In the genomic region with DNA sequence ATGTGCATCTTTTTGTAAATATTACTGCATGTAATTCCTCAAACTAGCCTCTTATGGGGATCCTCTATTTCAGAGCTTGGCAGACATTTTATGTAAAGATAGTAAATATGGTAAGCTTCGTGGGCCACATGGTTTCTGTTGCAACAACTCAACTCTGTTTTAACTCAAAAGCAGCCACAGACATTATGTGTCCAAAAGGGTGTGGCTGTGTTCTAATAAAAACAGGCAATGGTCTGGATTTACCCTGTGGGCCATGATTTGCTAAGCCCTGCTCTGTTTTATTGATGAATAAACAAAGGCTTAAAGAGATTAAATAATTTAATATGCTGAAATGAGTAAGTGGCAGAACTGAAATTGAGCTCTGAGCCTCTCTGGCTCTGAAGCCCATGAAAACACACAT, we compare ENCODE assay signal across 20 cellular contexts. TPM values are rescaled to one million over a fixed set of nuclear protein-coding genes. Genes with fewer than 3 reads are reported as not detected.
DNase-seq lines count a peak whose midpoint lies in the region; ATAC-seq and TF ChIP-seq lines count a peak whose summit lies in the region.
"Had no signal": no experiment of that assay in that cellular context is flagged by ENCODE, and none has a peak within 500 bp of the region (broad histone marks: within the 10 kb centered on the region; RNA-seq: fewer than 3 reads in every experiment).

No MANE protein-coding gene starts in this region.

- no peaks in the 10 kb centered on the region for H4K20me1 ChIP-seq in MM.1S (ENCODE audit: insufficient read depth, low read length)

- no peaks in the 10 kb centered on the region for H3K27me3 Mint-ChIP-seq in endodermal cell (ENCODE audit: insufficient read depth)
- H3K27me3 Mint-ChIP-seq in T-helper 2 cell treated with Interferon-gamma antibody and Interleukin-4, amounts not matched to agents 5 μg/mL and 100 μg/mL, for 36 hours (ENCODE audit: low read depth): no peaks in the 10 kb centered on the region

- ATAC-seq in lower lobe of right lung: no peak
- ATAC-seq in upper lobe of left lung (ENCODE audit: low FRiP score in 2 of 2): no peak
- ATAC-seq: stimulated activated effector memory CD8-positive, alpha-beta T cell treated with anti-CD3 and anti-CD28 coated beads, Interleukin-12 subunit alpha, Interleukin-12 subunit beta, amount 100 ng/mL, for 72 hours; T-cell had no signal

- no peak overlapping the region for H3K27ac ChIP-seq in endodermal cell (ENCODE audit: low read depth, low read length)
- H3K27ac ChIP-seq in lower lobe of right lung: peak overlapping the region; percentile 64
- peak overlapping the region in 3 of 4 donors; percentile 49 to 71 (median 59) for H3K27ac ChIP-seq in upper lobe of left lung
- H3K27ac ChIP-seq in MM.1S (ENCODE audit: low read length): no peak overlapping the region
- H3K27ac ChIP-seq: GM23248, KMS-11, thyroid gland had no signal

- H3K4me3 ChIP-seq in endodermal cell (ENCODE audit: low read length): no peak overlapping the region
- no peak overlapping the region for H3K4me3 ChIP-seq in lower lobe of right lung
- no peak overlapping the region for H3K4me3 ChIP-seq in upper lobe of left lung
- H3K4me3 ChIP-seq in MM.1S (ENCODE audit: low read length): no peak overlapping the region
- H3K4me3 ChIP-seq: ascending aorta, GM23248, thyroid gland had no signal

- H3K27me3 ChIP-seq in endodermal cell (ENCODE audit: control insufficient read depth, insufficient read depth, low read length, poor library complexity, severe bottlenecking) (no peaks in the 10 kb centered on the region), lower lobe of right lung (ENCODE audit: low read depth) (no peaks in the 10 kb centered on the region), upper lobe of left lung (no peaks in the 10 kb centered on the region), MM.1S (replicated peaks; ENCODE audit: insufficient read depth, low read length) (no peaks in the 10 kb centered on the region)
- H3K27me3 ChIP-seq: ascending aorta, thyroid gland had no signal

- H3F3A ChIP-seq in MM.1S (ENCODE audit: insufficient read depth, low read length): no peaks in the 10 kb centered on the region

- peaks cover 45% of the 10 kb centered on the region for H3K36me3 ChIP-seq in endodermal cell (ENCODE audit: control insufficient read depth, insufficient read depth, low read length)
- H3K36me3 ChIP-seq in lower lobe of right lung: peaks cover 7% of the 10 kb centered on the region
- no peaks in the 10 kb centered on the region for H3K36me3 ChIP-seq in upper lobe of left lung
- 0 out of 2 replicates have a peak, but pooled peaks cover 2% of the 10 kb centered on the region for H3K36me3 ChIP-seq in MM.1S (replicated peaks; ENCODE audit: insufficient read depth, low read length)
- H3K36me3 ChIP-seq: ascending aorta, thyroid gland had no signal

- peaks cover 49% of the 10 kb centered on the region for H3K4me1 Mint-ChIP-seq in endodermal cell
- H3K4me1 Mint-ChIP-seq in T-helper 2 cell treated with Interferon-gamma antibody and Interleukin-4, amounts not matched to agents 5 μg/mL and 100 μg/mL, for 36 hours (ENCODE audit: low read depth): no peaks in the 10 kb centered on the region
- H3K4me1 Mint-ChIP-seq: stimulated activated effector memory CD8-positive, alpha-beta T cell treated with anti-CD3 and anti-CD28 coated beads, Interleukin-12 subunit alpha, Interleukin-12 subunit beta, amount 100 ng/mL, for 72 hours had no signal

- H3K9ac ChIP-seq in endodermal cell (ENCODE audit: extremely low read depth, low read length, poor library complexity, severe bottlenecking) (no peak overlapping the region), MM.1S (ENCODE audit: low read length) (no peak overlapping the region)
- H3K9ac ChIP-seq: GM23248, KMS-11 had no signal

- TF ChIP-seq CTCF in endodermal cell (conservative IDR thresholded peaks at IDR 0.05): no peak
- TF ChIP-seq CTCF in lower lobe of right lung (IDR thresholded peaks at IDR 0.05): no peak
- no peak for TF ChIP-seq CTCF in upper lobe of left lung (IDR thresholded peaks at IDR 0.05)
- no peak for TF ChIP-seq CTCF in MM.1S (IDR thresholded peaks at IDR 0.05; ENCODE audit: low read length)

- intact Hi-C loops in lower lobe of right lung (cut with DNase I): no loop called here

- H3K9me2 ChIP-seq in MM.1S (replicated peaks; ENCODE audit: insufficient read depth, low read length): no peaks in the 10 kb centered on the region

- H3K9me3 ChIP-seq in endodermal cell (ENCODE audit: control insufficient read depth, low read length): no peaks in the 10 kb centered on the region
- no peaks in the 10 kb centered on the region for H3K9me3 ChIP-seq in lower lobe of right lung
- H3K9me3 ChIP-seq in upper lobe of left lung: no peaks in the 10 kb centered on the region
- H3K9me3 ChIP-seq in MM.1S (replicated peaks; ENCODE audit: insufficient read depth, low read length): no peaks in the 10 kb centered on the region; the same call in 1 of the 2 replicates
- H3K9me3 ChIP-seq: ascending aorta, thyroid gland had no signal

- no peak overlapping the region for H2AFZ ChIP-seq in MM.1S (ENCODE audit: low read length)
- H2AFZ ChIP-seq: GM23248 had no signal

- 96% methylated on average over 1 of the region's 1 CpG; no CpG with 5 or more reads in 1 of the 2 experiments for WGBS in endodermal cell (ENCODE audit: insufficient coverage in 1 of 2, insufficient read length in 1 of 2), 2 experiments
- 13 to 44% methylated on average over 1 of the region's 1 CpG for WGBS in upper lobe of left lung, 2 donors

- H3K4me1 ChIP-seq in endodermal cell (ENCODE audit: control insufficient read depth, insufficient read depth, low read length) (peaks cover 14% of the 10 kb centered on the region), lower lobe of right lung (peaks cover 89% of the 10 kb centered on the region), upper lobe of left lung (peaks cover 28 to 54% (median 52%) of the 10 kb centered on the region in 4 donors), MM.1S (ENCODE audit: low read length) (no peaks in the 10 kb centered on the region)
- H3K4me1 ChIP-seq: ascending aorta had no signal

- H3K36me3 Mint-ChIP-seq in endodermal cell (ENCODE audit: low read depth): peaks cover 40% of the 10 kb centered on the region
- H3K36me3 Mint-ChIP-seq in T-helper 2 cell treated with Interferon-gamma antibody and Interleukin-4, amounts not matched to agents 5 μg/mL and 100 μg/mL, for 36 hours (ENCODE audit: low read depth): no peaks in the 10 kb centered on the region
- H3K36me3 Mint-ChIP-seq: stimulated activated effector memory CD8-positive, alpha-beta T cell treated with anti-CD3 and anti-CD28 coated beads, Interleukin-12 subunit alpha, Interleukin-12 subunit beta, amount 100 ng/mL, for 72 hours; T-cell had no signal

- H3K4me3 Mint-ChIP-seq in endodermal cell: no peak overlapping the region
- no peak overlapping the region for H3K4me3 Mint-ChIP-seq in T-helper 2 cell treated with Interferon-gamma antibody and Interleukin-4, amounts not matched to agents 5 μg/mL and 100 μg/mL, for 36 hours
- H3K4me3 Mint-ChIP-seq: B cell; stimulated activated effector memory CD8-positive, alpha-beta T cell treated with anti-CD3 and anti-CD28 coated beads, Interleukin-12 subunit alpha, Interleukin-12 subunit beta, amount 100 ng/mL, for 72 hours; T-cell had no signal

- peaks cover 50% of the 10 kb centered on the region for H3K79me2 ChIP-seq in MM.1S (ENCODE audit: low read length)

- DNase-seq in OCI-M1 (lab: John Stamatoyannopoulos, UW) (peak; percentile 49), endodermal cell (peak; percentile 0), lower lobe of right lung (no peak), upper lobe of left lung (no peak), MM.1S (no peak)
- no peak for DNase-seq in T-helper 2 cell treated with Interferon-gamma antibody and Interleukin-4, amounts not matched to agents 5 μg/mL and 100 μg/mL, for 36 hours (ENCODE audit: low spot score)
- no peak for DNase-seq in activated effector memory CD4-positive, alpha-beta T cell treated with Interleukin-2 at 50 U/mL for 16 hours
- DNase-seq: activated CD4-positive, alpha-beta T cell treated with anti-CD3 and anti-CD28 coated beads, Interleukin-2, amount 50 U/mL, for 1 hour; activated CD8-positive, alpha-beta memory T cell treated with anti-CD3 and anti-CD28 coated beads, Interleukin-2, amount 50 U/mL, for 48 hours; activated naive CD4-positive, alpha-beta T cell; cerebellar nuclear complex; GM23248; NCI-H1417; NCI-H524 treated with DMSO at 0.1 percent for 48 hours; T-cell; thyroid gland had no signal

- H3K27ac Mint-ChIP-seq in endodermal cell: peak overlapping the region; percentile 85
- H3K27ac Mint-ChIP-seq in T-helper 2 cell treated with Interferon-gamma antibody and Interleukin-4, amounts not matched to agents 5 μg/mL and 100 μg/mL, for 36 hours: no peak overlapping the region
- H3K27ac Mint-ChIP-seq: B cell; stimulated activated effector memory CD8-positive, alpha-beta T cell treated with anti-CD3 and anti-CD28 coated beads, Interleukin-12 subunit alpha, Interleukin-12 subunit beta, amount 100 ng/mL, for 72 hours; T-cell had no signal

- no peaks in the 10 kb centered on the region for H3K9me3 Mint-ChIP-seq in endodermal cell
- H3K9me3 Mint-ChIP-seq in T-helper 2 cell treated with Interferon-gamma antibody and Interleukin-4, amounts not matched to agents 5 μg/mL and 100 μg/mL, for 36 hours: no peaks in the 10 kb centered on the region
- H3K9me3 Mint-ChIP-seq: stimulated activated effector memory CD8-positive, alpha-beta T cell treated with anti-CD3 and anti-CD28 coated beads, Interleukin-12 subunit alpha, Interleukin-12 subunit beta, amount 100 ng/mL, for 72 hours; T-cell had no signal

- no peak for TF ChIP-seq POLR2A in upper lobe of left lung (IDR thresholded peaks at IDR 0.05)

- H3K4me2 ChIP-seq in MM.1S (ENCODE audit: low read depth, low read length): no peak overlapping the region
- H3K4me2 ChIP-seq: KMS-11 had no signal

- TF ChIP-seq EP300 in upper lobe of left lung (IDR thresholded peaks at IDR 0.05): no peak

RNA-seq across cellular contexts. Expression of gene DAPK1, which starts 17.4 kb away (rescaled TPM):
- total RNA-seq in endodermal cell (100 to 1,000 TPM; 117 to 139 TPM), lower lobe of right lung (196 TPM), upper lobe of left lung (100 to 1,000 TPM; 125 to 334 (median 213) TPM)
- 39.1 TPM for polyA plus RNA-seq in endodermal cell (2013, experiment 1 of 2)
- 33.2 TPM for polyA plus RNA-seq in endodermal cell (2013, experiment 2 of 2)

Comparison
In these comparisons a context has a peak if more than half of its experiments do, and no peak if none do; other contexts are left out.
1. DNase-seq: peak in OCI-M1 (single experiment) and endodermal cell (single experiment); none in lower lobe of right lung (single experiment), upper lobe of left lung (0 of 2), T-helper 2 cell treated with Interferon-gamma antibody and Interleukin-4, amounts not matched to agents 5 μg/mL and 100 μg/mL, for 36 hours (single experiment), MM.1S (single experiment) and activated effector memory CD4-positive, alpha-beta T cell treated with Interleukin-2 at 50 U/mL for 16 hours (single experiment).
2. H3K27ac ChIP-seq: peak in lower lobe of right lung (single experiment) and upper lobe of left lung (3 of 4); none in endodermal cell (single experiment) and MM.1S (single experiment).